In the genomic region with DNA sequence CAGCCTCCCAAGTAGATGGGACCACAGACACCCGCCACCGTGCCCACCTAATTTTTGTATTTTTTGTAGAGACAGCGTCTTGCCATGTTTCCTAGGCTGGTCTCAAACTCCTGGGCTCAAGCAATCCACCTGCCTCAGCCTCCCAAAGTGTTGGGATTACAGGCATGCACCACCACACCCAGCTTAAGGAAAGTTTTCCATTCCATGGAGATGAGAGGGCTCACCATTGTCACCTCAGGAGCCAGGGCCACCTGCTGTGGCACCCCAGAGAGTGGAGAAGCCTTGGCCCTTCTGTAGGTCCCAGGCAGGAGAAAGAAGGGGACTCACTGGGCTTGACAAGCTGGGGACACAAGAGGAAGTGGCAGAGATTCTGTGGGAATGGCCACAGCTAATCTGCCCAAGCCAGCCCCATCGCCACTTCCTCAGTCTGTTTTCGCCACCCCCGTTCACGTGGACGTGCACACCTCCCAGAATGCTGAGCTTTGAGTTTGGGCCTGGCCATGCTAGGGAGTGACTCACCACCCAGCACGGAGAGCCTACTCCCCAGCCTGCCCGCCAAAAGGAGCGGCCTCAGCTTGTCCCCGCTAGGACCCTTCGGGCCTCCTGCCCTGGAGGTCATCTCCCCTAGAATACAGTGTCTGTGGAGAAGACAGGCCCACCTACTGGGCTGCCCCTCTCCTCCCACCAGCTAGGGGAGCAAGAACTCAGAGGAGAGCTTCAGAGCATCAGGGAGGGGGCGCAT, we compare ENCODE assay signal across 10 cellular contexts. TPM values are rescaled to one million over a fixed set of nuclear protein-coding genes. Genes with fewer than 3 reads are reported as not detected.
DNase-seq lines count a peak whose midpoint lies in the region; TF ChIP-seq lines count a peak whose summit lies in the region.
"Had no signal": no experiment of that assay in that cellular context is flagged by ENCODE, and none has a peak within 500 bp of the region (broad histone marks: within the 10 kb centered on the region; RNA-seq: fewer than 3 reads in every experiment).

No MANE protein-coding gene starts in this region.

- no peak for TF ChIP-seq EP300 in stomach (IDR thresholded peaks at IDR 0.05)

- H3K36me3 ChIP-seq in adipocyte (ENCODE audit: control insufficient read depth, insufficient read depth, low read length, severe bottlenecking) (peaks cover 3% of the 10 kb centered on the region), stomach (peaks cover 0 to 5% (median 3%) of the 10 kb centered on the region in 4 donors), endodermal cell (ENCODE audit: control insufficient read depth, insufficient read depth, low read length) (no peaks in the 10 kb centered on the region)

- H3K9me3 Mint-ChIP-seq in T-helper 1 cell treated with Interleukin-12 subunit alpha and Interleukin-12 subunit beta and Interleukin-4 antibody, amounts not matched to agents 30 μg/mL and 1 μg/mL, for 36 hours, result no peaks in the 10 kb centered on the region
- H3K9me3 Mint-ChIP-seq in endodermal cell, result no peaks in the 10 kb centered on the region
- H3K9me3 Mint-ChIP-seq: memory B cell had no signal

- H3K27me3 ChIP-seq in adipocyte (replicated peaks; ENCODE audit: control insufficient read depth, insufficient read depth, low read length), result no peaks in the 10 kb centered on the region
- H3K27me3 ChIP-seq in stomach, result no peaks in the 10 kb centered on the region
- H3K27me3 ChIP-seq in endodermal cell (ENCODE audit: control insufficient read depth, insufficient read depth, low read length, poor library complexity, severe bottlenecking), result no peaks in the 10 kb centered on the region

- no peaks in the 10 kb centered on the region for H3K9me3 ChIP-seq in adipocyte (ENCODE audit: control insufficient read depth, low read length)
- no peaks in the 10 kb centered on the region for H3K9me3 ChIP-seq in stomach
- H3K9me3 ChIP-seq in endodermal cell (ENCODE audit: control insufficient read depth, low read length), result no peaks in the 10 kb centered on the region

- H3K4me1 ChIP-seq in adipocyte (ENCODE audit: control insufficient read depth, insufficient read depth, low read length) (peaks cover 64% of the 10 kb centered on the region), stomach (peaks cover 49 to 93% (median 83%) of the 10 kb centered on the region in 4 donors), endodermal cell (ENCODE audit: control insufficient read depth, insufficient read depth, low read length) (peaks cover 8% of the 10 kb centered on the region)

- H3K27ac ChIP-seq in stomach (peak overlapping the region in 4 of 5 donors; percentile 59 to 85 (median 78)), endodermal cell (ENCODE audit: low read depth, low read length) (no peak overlapping the region)
- H3K27ac ChIP-seq: 22Rv1 had no signal

- H3K4me3 ChIP-seq in adipocyte (ENCODE audit: low read length), result peak overlapping the region; percentile 50
- H3K4me3 ChIP-seq in stomach, result no peak overlapping the region
- no peak overlapping the region for H3K4me3 ChIP-seq in endodermal cell (ENCODE audit: low read length)

- peak overlapping the region; percentile 55 for H3K27ac Mint-ChIP-seq in T-helper 1 cell treated with Interleukin-12 subunit alpha and Interleukin-12 subunit beta and Interleukin-4 antibody, amounts not matched to agents 30 μg/mL and 1 μg/mL, for 36 hours
- no peak overlapping the region for H3K27ac Mint-ChIP-seq in endodermal cell
- H3K27ac Mint-ChIP-seq: memory B cell had no signal

- 58 to 75% (median 68%) methylated on average over 14 of the region's 14 CpGs for WGBS in stomach, 5 donors
- WGBS in endodermal cell (ENCODE audit: insufficient coverage in 1 of 2, insufficient read length in 1 of 2), 2 experiments, result 92 to 93% methylated on average over 10 to 14 of the region's 14 CpGs

- peaks cover 42% of the 10 kb centered on the region for H3K4me1 Mint-ChIP-seq in T-helper 1 cell treated with Interleukin-12 subunit alpha and Interleukin-12 subunit beta and Interleukin-4 antibody, amounts not matched to agents 30 μg/mL and 1 μg/mL, for 36 hours (ENCODE audit: low read depth)
- peaks cover 20% of the 10 kb centered on the region for H3K4me1 Mint-ChIP-seq in endodermal cell

- no peak for TF ChIP-seq CTCF in stomach (IDR thresholded peaks at IDR 0.05)
- no peak for TF ChIP-seq CTCF in endodermal cell (conservative IDR thresholded peaks at IDR 0.05)

- H3K4me3 Mint-ChIP-seq in T-helper 1 cell treated with Interleukin-12 subunit alpha and Interleukin-12 subunit beta and Interleukin-4 antibody, amounts not matched to agents 30 μg/mL and 1 μg/mL, for 36 hours, result no peak overlapping the region
- no peak overlapping the region for H3K4me3 Mint-ChIP-seq in endodermal cell
- H3K4me3 Mint-ChIP-seq: memory B cell had no signal

- H3K27me3 Mint-ChIP-seq in T-helper 1 cell treated with Interleukin-12 subunit alpha and Interleukin-12 subunit beta and Interleukin-4 antibody, amounts not matched to agents 30 μg/mL and 1 μg/mL, for 36 hours (ENCODE audit: low read depth), result no peaks in the 10 kb centered on the region
- no peaks in the 10 kb centered on the region for H3K27me3 Mint-ChIP-seq in endodermal cell (ENCODE audit: insufficient read depth)
- H3K27me3 Mint-ChIP-seq: memory B cell had no signal

- DNase-seq in T-helper 1 cell (no peak), adipocyte (ENCODE audit: low read depth) (no peak), iris pigment epithelial cell (ENCODE audit: low read depth) (peak; percentile 79), stomach (peak; percentile 65), NCI-H1092 (lab: John Stamatoyannopoulos, UW) (no peak), germinal center (ENCODE audit: low spot score) (no peak), endodermal cell (no peak)

- no peak for TF ChIP-seq POLR2A in stomach (IDR thresholded peaks at IDR 0.05)

- intact Hi-C loops in stomach (cut with DNase I; ENCODE audit: low total_unique reads), result no loop called here

- H3K9ac ChIP-seq in adipocyte (ENCODE audit: low read length) (peak overlapping the region; percentile 74), endodermal cell (ENCODE audit: extremely low read depth, low read length, poor library complexity, severe bottlenecking) (no peak overlapping the region)

- peaks cover 6% of the 10 kb centered on the region for H3K36me3 Mint-ChIP-seq in T-helper 1 cell treated with Interleukin-12 subunit alpha and Interleukin-12 subunit beta and Interleukin-4 antibody, amounts not matched to agents 30 μg/mL and 1 μg/mL, for 36 hours (ENCODE audit: low read depth)
- peaks cover 2% of the 10 kb centered on the region for H3K36me3 Mint-ChIP-seq in endodermal cell (ENCODE audit: low read depth)
- H3K36me3 Mint-ChIP-seq: memory B cell had no signal

RNA-seq across cellular contexts. Expression of gene SLC35F6, which starts 4.8 kb away (rescaled TPM):
- total RNA-seq in stomach (10 to 100 TPM; 12.8 to 40.9 (median 14.7) TPM), endodermal cell (10 to 100 TPM; 23.3 to 24.8 TPM)
- polyA plus RNA-seq in stomach, result 10 to 100 TPM in 1 of 3 donors, 1 to 10 TPM in 2; 4.9 to 10.5 (median 8.6) TPM
- 13.4 TPM for polyA plus RNA-seq in endodermal cell (2013, experiment 1 of 2)
- polyA plus RNA-seq in endodermal cell (2013, experiment 2 of 2), result 12.8 TPM

RNA-seq across cellular contexts. Expression of gene CENPA, which starts 16.9 kb away (rescaled TPM):
- 1 to 10 TPM in 1 of 5 donors, not detected in 4; 2.0 TPM for total RNA-seq in stomach
- 1 to 10 TPM; 2.3 to 4.0 (median 3.1) TPM for polyA plus RNA-seq in stomach
- 10 to 100 TPM; 21.5 to 38.3 TPM for total RNA-seq in endodermal cell
- polyA plus RNA-seq in endodermal cell (2013, experiment 1 of 2), result 38.5 TPM
- 41.6 TPM for polyA plus RNA-seq in endodermal cell (2013, experiment 2 of 2)

Comparison
In these comparisons a context has a peak if more than half of its experiments do, and no peak if none do; other contexts are left out.
1. DNase-seq: peak in iris pigment epithelial cell (single experiment) and stomach (single experiment); none in T-helper 1 cell (0 of 5), adipocyte (single experiment), NCI-H1092 (single experiment), germinal center (single experiment) and endodermal cell (single experiment).
2. RNA of gene CENPA, which starts 16.9 kb away (total RNA-seq): 21.5 to 38.3 TPM in endodermal cell; 2.0 TPM in stomach; every median in the first group is over 4 times any median in the second.